25 cellular contexts compared by ENCODE assay signal in the genomic region with DNA sequence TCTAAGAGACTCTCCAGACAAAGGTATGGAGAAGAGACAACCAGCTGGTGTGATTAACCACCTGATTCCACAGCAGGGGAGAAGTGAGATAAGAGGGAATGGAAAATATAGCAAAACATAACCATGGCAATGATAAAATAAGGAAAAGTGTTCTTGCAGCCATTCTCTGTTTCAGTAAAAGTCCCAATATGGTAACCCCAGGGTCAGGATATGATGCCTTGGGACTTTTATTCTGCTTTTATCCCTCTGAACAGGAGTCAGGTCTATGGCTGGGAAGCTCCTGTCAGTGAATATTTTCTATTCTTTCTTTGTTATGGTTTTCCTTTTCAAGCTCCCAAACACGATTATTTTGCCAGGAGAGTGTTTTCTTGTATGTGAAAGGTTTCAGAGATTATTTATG.
"Had no signal": no experiment of that assay in that cellular context is flagged by ENCODE, and none has a peak within 500 bp of the region (broad histone marks: within the 10 kb centered on the region; RNA-seq: fewer than 3 reads in every experiment).

No MANE protein-coding gene starts in this region.

- H3K4me2 ChIP-seq: KMS-11 had no signal

- H3K27me3 ChIP-seq: adrenal gland, breast epithelium, Peyer's patch, SJSA1 had no signal

- H3K4me3 Mint-ChIP-seq: activated CD8-positive, alpha-beta T cell treated with anti-CD3 and anti-CD28 coated beads for 36 hours; activated T-cell treated with anti-CD3 and anti-CD28 coated beads, Interleukin-2, amount 50 U/mL, for 72 hours; IgD-negative memory B cell; T-helper 1 cell treated with Interleukin-12 subunit alpha and Interleukin-12 subunit beta and Interleukin-4 antibody, amounts not matched to agents 30 μg/mL and 1 μg/mL, for 36 hours had no signal

- H3K27me3 Mint-ChIP-seq: activated CD8-positive, alpha-beta T cell treated with anti-CD3 and anti-CD28 coated beads for 36 hours; IgD-negative memory B cell had no signal

- H3K27ac Mint-ChIP-seq: activated CD8-positive, alpha-beta T cell treated with anti-CD3 and anti-CD28 coated beads for 36 hours; activated naive CD4-positive, alpha-beta T cell treated with anti-CD3 and anti-CD28 coated beads, Interleukin-2, amount 50 U/mL, for 72 hours; activated T-cell treated with anti-CD3 and anti-CD28 coated beads, Interleukin-2, amount 50 U/mL, for 72 hours; activated T-helper 2 cell treated with anti-CD3 and anti-CD28 coated beads, Interferon-gamma antibody, Interleukin-2, Interleukin-4, amounts not matched to agents 10 μg/mL and 5 μg/mL and 100 μg/mL, durations not matched to agents 14 hours and 24 hours and 36 hours; T-helper 1 cell treated with Interleukin-12 subunit alpha and Interleukin-12 subunit beta and Interleukin-4 antibody, amounts not matched to agents 30 μg/mL and 1 μg/mL, for 36 hours had no signal

- H3K9ac ChIP-seq: KMS-11 had no signal

- H3K4me1 ChIP-seq: adrenal gland, breast epithelium, Peyer's patch, SJSA1 had no signal

- H3K9me3 ChIP-seq: adrenal gland, breast epithelium, Peyer's patch, SJSA1 had no signal

- DNase-seq: activated CD4-positive, alpha-beta T cell treated with anti-CD3 and anti-CD28 coated beads for 4 hours; activated CD8-positive, alpha-beta memory T cell treated with anti-CD3 and anti-CD28 coated beads, Interleukin-2, amount 50 U/mL, for 4 hours; activated CD8-positive, alpha-beta T cell treated with anti-CD3 and anti-CD28 coated beads for 36 hours; activated T-cell treated with anti-CD3 and anti-CD28 coated beads, Interleukin-2, amount 50 U/mL, for 72 hours; adrenal gland; aorta; caudate nucleus; NCI-H1092; NCI-H1417 treated with DMSO at 0.1 percent for 48 hours; NCI-H187; NCI-H2081; NCI-H510A treated with DMSO at 0.1 percent for 48 hours; NK-92 treated with Interleukin-12 subunit alpha and Interleukin-12 subunit beta, amount 100 ng/mL, for 24 hours; Peyer's patch; SHP77; SW 1271 had no signal

- H3K9me3 Mint-ChIP-seq: activated CD8-positive, alpha-beta T cell treated with anti-CD3 and anti-CD28 coated beads for 36 hours; activated T-cell treated with anti-CD3 and anti-CD28 coated beads, Interleukin-2, amount 50 U/mL, for 72 hours; activated T-helper 2 cell treated with anti-CD3 and anti-CD28 coated beads, Interferon-gamma antibody, Interleukin-2, Interleukin-4, amounts not matched to agents 10 μg/mL and 5 μg/mL and 100 μg/mL, durations not matched to agents 14 hours and 24 hours and 36 hours; IgD-negative memory B cell; T-helper 1 cell treated with Interleukin-12 subunit alpha and Interleukin-12 subunit beta and Interleukin-4 antibody, amounts not matched to agents 30 μg/mL and 1 μg/mL, for 36 hours had no signal

- ATAC-seq: activated CD4-positive, CD25-positive, alpha-beta regulatory T cell treated with anti-CD3 and anti-CD28 coated beads, Interleukin-2, amount 50 U/mL, for 24 hours; activated CD8-positive, alpha-beta T cell treated with anti-CD3 and anti-CD28 coated beads for 36 hours; activated naive CD4-positive, alpha-beta T cell treated with anti-CD3 and anti-CD28 coated beads, Interleukin-2, amount 50 U/mL, for 72 hours; activated T-cell treated with anti-CD3 and anti-CD28 coated beads, Interleukin-2, amount 50 U/mL, for 72 hours; SK-N-SH treated with all-trans-retinoic acid at 6 μM for 48 hours had no signal

- H3K4me3 ChIP-seq: adrenal gland, breast epithelium, Peyer's patch, SJSA1 had no signal

- H3K36me3 ChIP-seq: adrenal gland, breast epithelium, Peyer's patch, SJSA1 had no signal

- H3K27ac ChIP-seq: adrenal gland, breast epithelium, KMS-11, Peyer's patch, SJSA1 had no signal
